In the genomic region with DNA sequence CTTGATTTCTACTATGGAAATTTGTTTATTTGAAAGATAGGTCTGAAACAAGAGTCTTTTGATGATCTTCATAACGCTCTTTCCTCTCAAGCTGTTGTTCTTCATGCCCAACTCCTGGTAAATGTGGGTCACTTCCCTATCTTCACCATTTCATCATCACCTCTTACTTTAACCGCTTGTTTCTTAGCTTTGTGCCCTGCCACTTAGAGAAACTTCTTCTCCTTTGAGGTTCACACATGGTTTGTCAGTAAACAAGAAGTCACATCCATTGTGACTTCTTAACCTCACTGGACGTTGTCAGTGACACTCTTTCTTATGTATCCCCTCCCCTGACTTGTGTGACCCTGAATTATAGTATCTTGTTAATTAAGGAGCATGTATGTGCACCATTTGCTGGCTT, we compare ENCODE assay signal across 15 cellular contexts. TPM values are rescaled to one million over a fixed set of nuclear protein-coding genes. Genes with fewer than 3 reads are reported as not detected.
DNase-seq lines count a peak whose midpoint lies in the region; ATAC-seq and TF ChIP-seq lines count a peak whose summit lies in the region.
"Had no signal": no experiment of that assay in that cellular context is flagged by ENCODE, and none has a peak within 500 bp of the region (broad histone marks: within the 10 kb centered on the region; RNA-seq: fewer than 3 reads in every experiment).

No MANE protein-coding gene starts in this region.

- TF ChIP-seq EP300 in suprapubic skin (IDR thresholded peaks at IDR 0.05) = no peak

- no peak for ATAC-seq in activated T-cell treated with anti-CD3 and anti-CD28 coated beads, Interleukin-2, amount 50 U/mL, for 72 hours (replicated peaks in 1 of 2)
- ATAC-seq in activated T-helper 17 cell treated with anti-CD3 and anti-CD28 coated beads, Interleukin-2, amount 50 U/mL, for 72 hours (replicated peaks) = no peak
- ATAC-seq in lower lobe of right lung = peak; percentile 71 to 76
- ATAC-seq: body of pancreas; naive thymus-derived CD8-positive, alpha-beta T cell had no signal

- H3K4me3 ChIP-seq in lower lobe of right lung (peak overlapping the region; percentile 4), suprapubic skin (no peak overlapping the region)
- H3K4me3 ChIP-seq: body of pancreas had no signal

- no peaks in the 10 kb centered on the region for H3K36me3 ChIP-seq in lower lobe of right lung
- no peaks in the 10 kb centered on the region for H3K36me3 ChIP-seq in suprapubic skin

- WGBS in suprapubic skin = 58% methylated on average over 3 of the region's 3 CpGs

- no peak for TF ChIP-seq POLR2A in suprapubic skin (IDR thresholded peaks at IDR 0.05)

- intact Hi-C loops in lower lobe of right lung (cut with DNase I) = no loop called here

- no peak for TF ChIP-seq CTCF in lower lobe of right lung (IDR thresholded peaks at IDR 0.05)
- no peak for TF ChIP-seq CTCF in suprapubic skin (IDR thresholded peaks at IDR 0.05)

- H3K27ac ChIP-seq in lower lobe of right lung (peak overlapping the region; percentile 60), suprapubic skin (peak overlapping the region; percentile 48)
- H3K27ac ChIP-seq: 22Rv1 had no signal

- no peaks in the 10 kb centered on the region for H3K36me3 Mint-ChIP-seq in activated T-cell treated with anti-CD3 and anti-CD28 coated beads, Interleukin-2, amount 50 U/mL, for 72 hours (ENCODE audit: insufficient read depth in 2 of 2)
- no peaks in the 10 kb centered on the region for H3K36me3 Mint-ChIP-seq in activated T-cell treated with anti-CD3 and anti-CD28 coated beads, Interleukin-2, amount 50 U/mL, for 24 hours (ENCODE audit: low read depth)
- H3K36me3 Mint-ChIP-seq in activated T-helper 17 cell treated with anti-CD3 and anti-CD28 coated beads, Interleukin-2, amount 50 U/mL, for 72 hours (ENCODE audit: low read depth) = no peaks in the 10 kb centered on the region
- H3K36me3 Mint-ChIP-seq: naive thymus-derived CD8-positive, alpha-beta T cell had no signal

- peaks cover 10% of the 10 kb centered on the region for H3K4me1 Mint-ChIP-seq in activated T-cell treated with anti-CD3 and anti-CD28 coated beads, Interleukin-2, amount 50 U/mL, for 72 hours (ENCODE audit: low read depth)
- peaks cover 8% of the 10 kb centered on the region for H3K4me1 Mint-ChIP-seq in activated T-cell treated with anti-CD3 and anti-CD28 coated beads, Interleukin-2, amount 50 U/mL, for 24 hours (ENCODE audit: low read depth)
- peaks cover 5% of the 10 kb centered on the region for H3K4me1 Mint-ChIP-seq in activated T-helper 17 cell treated with anti-CD3 and anti-CD28 coated beads, Interleukin-2, amount 50 U/mL, for 72 hours

- H3K9me3 ChIP-seq in lower lobe of right lung = no peaks in the 10 kb centered on the region
- H3K9me3 ChIP-seq in suprapubic skin = no peaks in the 10 kb centered on the region
- H3K9me3 ChIP-seq: body of pancreas had no signal

- H3K27me3 ChIP-seq in lower lobe of right lung (ENCODE audit: low read depth) (no peaks in the 10 kb centered on the region), suprapubic skin (no peaks in the 10 kb centered on the region)
- H3K27me3 ChIP-seq: body of pancreas had no signal

- DNase-seq in activated T-cell treated with anti-CD3 and anti-CD28 coated beads, Interleukin-2, amount 50 U/mL, for 72 hours = no peak
- DNase-seq in activated T-cell treated with anti-CD3 and anti-CD28 coated beads, Interleukin-2, amount 50 U/mL, for 24 hours = no peak
- DNase-seq in lower lobe of right lung = no peak
- DNase-seq in suprapubic skin (ENCODE audit: low spot score in 2 of 2) = no peak
- no peak for DNase-seq in activated naive CD4-positive, alpha-beta T cell (lab: John Stamatoyannopoulos, UW)
- DNase-seq in stimulated activated CD8-positive, alpha-beta memory T cell treated with anti-CD3 and anti-CD28 coated beads, Interleukin-4, amount 100 ng/mL, for 48 hours = no peak
- no peak for DNase-seq in activated gamma-delta T cell (lab: John Stamatoyannopoulos, UW)
- DNase-seq: activated CD4-positive, alpha-beta T cell treated with anti-CD3 and anti-CD28 coated beads for 48 hours; naive thymus-derived CD8-positive, alpha-beta T cell; NCI-H446 had no signal

- peak overlapping the region; percentile 27 for H3K27ac Mint-ChIP-seq in activated T-cell treated with anti-CD3 and anti-CD28 coated beads, Interleukin-2, amount 50 U/mL, for 72 hours
- no peak overlapping the region for H3K27ac Mint-ChIP-seq in activated T-cell treated with anti-CD3 and anti-CD28 coated beads, Interleukin-2, amount 50 U/mL, for 24 hours
- H3K27ac Mint-ChIP-seq in activated T-helper 17 cell treated with anti-CD3 and anti-CD28 coated beads, Interleukin-2, amount 50 U/mL, for 72 hours = no peak overlapping the region
- H3K27ac Mint-ChIP-seq: activated T-helper 1 cell treated with anti-CD3 and anti-CD28 coated beads, Interleukin-12 subunit alpha, Interleukin-12 subunit beta, Interleukin-2, Interleukin-4 antibody, amounts not matched to agents 30 ng/mL and 10 ng/mL and 1 ng/mL, durations not matched to agents 14 hours and 24 hours and 36 hours; naive thymus-derived CD8-positive, alpha-beta T cell; T-helper 2 cell treated with Interferon-gamma antibody and Interleukin-4, amounts not matched to agents 5 μg/mL and 100 μg/mL, for 36 hours had no signal

- H3K9me3 Mint-ChIP-seq in activated T-cell treated with anti-CD3 and anti-CD28 coated beads, Interleukin-2, amount 50 U/mL, for 72 hours = peaks cover 0 to 2% of the 10 kb centered on the region in 2 donors
- H3K9me3 Mint-ChIP-seq in activated T-cell treated with anti-CD3 and anti-CD28 coated beads, Interleukin-2, amount 50 U/mL, for 24 hours = no peaks in the 10 kb centered on the region
- H3K9me3 Mint-ChIP-seq in activated T-helper 17 cell treated with anti-CD3 and anti-CD28 coated beads, Interleukin-2, amount 50 U/mL, for 72 hours = no peaks in the 10 kb centered on the region
- H3K9me3 Mint-ChIP-seq: activated T-helper 1 cell treated with anti-CD3 and anti-CD28 coated beads, Interleukin-12 subunit alpha, Interleukin-12 subunit beta, Interleukin-2, Interleukin-4 antibody, amounts not matched to agents 30 ng/mL and 10 ng/mL and 1 ng/mL, durations not matched to agents 14 hours and 24 hours and 36 hours; T-helper 2 cell treated with Interferon-gamma antibody and Interleukin-4, amounts not matched to agents 5 μg/mL and 100 μg/mL, for 36 hours had no signal

- peak overlapping the region in 1 of 2 donors; percentile 63 for H3K4me3 Mint-ChIP-seq in activated T-cell treated with anti-CD3 and anti-CD28 coated beads, Interleukin-2, amount 50 U/mL, for 72 hours
- H3K4me3 Mint-ChIP-seq in activated T-cell treated with anti-CD3 and anti-CD28 coated beads, Interleukin-2, amount 50 U/mL, for 24 hours = no peak overlapping the region
- H3K4me3 Mint-ChIP-seq in activated T-helper 17 cell treated with anti-CD3 and anti-CD28 coated beads, Interleukin-2, amount 50 U/mL, for 72 hours = peak overlapping the region; percentile 11
- H3K4me3 Mint-ChIP-seq: activated T-helper 1 cell treated with anti-CD3 and anti-CD28 coated beads, Interleukin-12 subunit alpha, Interleukin-12 subunit beta, Interleukin-2, Interleukin-4 antibody, amounts not matched to agents 30 ng/mL and 10 ng/mL and 1 ng/mL, durations not matched to agents 14 hours and 24 hours and 36 hours; T-helper 2 cell treated with Interferon-gamma antibody and Interleukin-4, amounts not matched to agents 5 μg/mL and 100 μg/mL, for 36 hours had no signal

- H3K4me1 ChIP-seq in lower lobe of right lung = peaks cover 4% of the 10 kb centered on the region
- peaks cover 6% of the 10 kb centered on the region for H3K4me1 ChIP-seq in suprapubic skin
- H3K4me1 ChIP-seq: body of pancreas had no signal

- H3K27me3 Mint-ChIP-seq in activated T-cell treated with anti-CD3 and anti-CD28 coated beads, Interleukin-2, amount 50 U/mL, for 72 hours (ENCODE audit: low read depth) = peaks cover 52% of the 10 kb centered on the region
- peaks cover 32% of the 10 kb centered on the region for H3K27me3 Mint-ChIP-seq in activated T-cell treated with anti-CD3 and anti-CD28 coated beads, Interleukin-2, amount 50 U/mL, for 24 hours
- H3K27me3 Mint-ChIP-seq in activated T-helper 17 cell treated with anti-CD3 and anti-CD28 coated beads, Interleukin-2, amount 50 U/mL, for 72 hours = peaks cover 22% of the 10 kb centered on the region

RNA-seq across cellular contexts. Expression of a gene that starts 16.9 kb away (rescaled TPM):
- total RNA-seq in activated T-cell treated with anti-CD3 and anti-CD28 coated beads, Interleukin-2, amount 50 U/mL, for 72 hours = not detected
- total RNA-seq in activated T-helper 17 cell treated with anti-CD3 and anti-CD28 coated beads, Interleukin-2, amount 50 U/mL, for 72 hours = not detected
- total RNA-seq in lower lobe of right lung (14.4 TPM), suprapubic skin (1 to 10 TPM in 2 of 4 donors, under 1 TPM in 2; 0.53 to 3.4 (median 1.3) TPM)
- total RNA-seq: activated T-helper 1 cell treated with anti-CD3 and anti-CD28 coated beads, Interleukin-12 subunit alpha, Interleukin-12 subunit beta, Interleukin-2, Interleukin-4 antibody, amounts not matched to agents 30 ng/mL and 10 ng/mL and 1 ng/mL, durations not matched to agents 14 hours and 24 hours and 36 hours; naive thymus-derived CD8-positive, alpha-beta T cell had no signal

RNA-seq across cellular contexts. Expression of a gene that starts 29.7 kb away (rescaled TPM):
- 1 to 10 TPM in 1 of 2 donors, under 1 TPM in 1; 0.70 to 2.2 TPM for total RNA-seq in activated T-cell treated with anti-CD3 and anti-CD28 coated beads, Interleukin-2, amount 50 U/mL, for 72 hours
- 1 to 10 TPM; 3.2 to 5.0 TPM for total RNA-seq in activated T-helper 17 cell treated with anti-CD3 and anti-CD28 coated beads, Interleukin-2, amount 50 U/mL, for 72 hours
- total RNA-seq in lower lobe of right lung = 0.24 TPM
- 10 to 100 TPM; 14.7 to 44.3 (median 30.9) TPM for total RNA-seq in suprapubic skin
- total RNA-seq: body of pancreas; naive thymus-derived CD8-positive, alpha-beta T cell had no signal

RNA-seq across cellular contexts. Expression of a gene that starts 38.3 kb away (rescaled TPM):
- not detected for total RNA-seq in activated T-cell treated with anti-CD3 and anti-CD28 coated beads, Interleukin-2, amount 50 U/mL, for 72 hours
- not detected for total RNA-seq in activated T-helper 17 cell treated with anti-CD3 and anti-CD28 coated beads, Interleukin-2, amount 50 U/mL, for 72 hours
- 6.2 TPM for total RNA-seq in lower lobe of right lung
- total RNA-seq in suprapubic skin = 1 to 10 TPM in 1 of 4 donors, not detected in 3; 1.2 TPM
- total RNA-seq: activated T-helper 1 cell treated with anti-CD3 and anti-CD28 coated beads, Interleukin-12 subunit alpha, Interleukin-12 subunit beta, Interleukin-2, Interleukin-4 antibody, amounts not matched to agents 30 ng/mL and 10 ng/mL and 1 ng/mL, durations not matched to agents 14 hours and 24 hours and 36 hours; naive thymus-derived CD8-positive, alpha-beta T cell had no signal

Comparison
In these comparisons a context has a peak if more than half of its experiments do, and no peak if none do; other contexts are left out.
1. ATAC-seq: peak in lower lobe of right lung (2 of 2); none in activated T-cell treated with anti-CD3 and anti-CD28 coated beads, Interleukin-2, amount 50 U/mL, for 72 hours (0 of 2) and activated T-helper 17 cell treated with anti-CD3 and anti-CD28 coated beads, Interleukin-2, amount 50 U/mL, for 72 hours (single experiment).